In genomic region chr9:131105952-131106351, GRCh38 we compare ENCODE assay signal across 25 cellular contexts.
"Had no signal": no experiment of that assay in that cellular context is flagged by ENCODE, and none has a peak within 500 bp of the region (broad histone marks: within the 10 kb centered on the region; RNA-seq: fewer than 3 reads in every experiment).

No MANE protein-coding gene starts in this region.

- H3K27me3 ChIP-seq: body of pancreas, cardiac muscle cell, foreskin keratinocyte, sigmoid colon, vagina had no signal

- ATAC-seq: activated naive CD8-positive, alpha-beta T cell treated with anti-CD3 and anti-CD28 coated beads, Interleukin-2, amount 50 U/mL, for 24 hours; body of pancreas; foreskin keratinocyte; naive thymus-derived CD4-positive, alpha-beta T cell; stimulated activated naive B cell treated with anti-CD40 and anti-IgM and Interleukin-4, amounts not matched to agents 10 μg/mL and 1 μg/mL and 100 μg/mL, for 72 hours had no signal

- H3K36me3 ChIP-seq: cardiac muscle cell, sigmoid colon, thoracic aorta, vagina had no signal

- DNase-seq: activated CD4-positive, alpha-beta T cell treated with anti-CD3 and anti-CD28 coated beads for 4 hours; activated CD4-positive, alpha-beta T cell treated with anti-CD3 and anti-CD28 coated beads, Interleukin-2, amount 50 U/mL, for 48 hours; activated CD4-positive, CD25-positive, alpha-beta regulatory T cell; activated naive CD4-positive, alpha-beta T cell treated with Interleukin-2 at 50 U/mL for 16 hours; activated naive CD8-positive, alpha-beta T cell treated with anti-CD3 and anti-CD28 coated beads, Interleukin-2, amount 50 U/mL, for 24 hours; activated T-cell treated with anti-CD3 and anti-CD28 coated beads, Interleukin-2, amount 50 U/mL, for 48 hours; body of pancreas; effector CD8-positive, alpha-beta T cell; erythroblast; foreskin keratinocyte; naive thymus-derived CD4-positive, alpha-beta T cell; occipital lobe; sigmoid colon; stimulated activated CD4-positive, alpha-beta T cell treated with anti-CD3 and anti-CD28 coated beads, Interleukin-2, amount 100 ng/mL, for 48 hours; stimulated activated CD8-positive, alpha-beta memory T cell treated with anti-CD3 and anti-CD28 coated beads, Interleukin-4, amount 100 ng/mL, for 48 hours; stimulated activated naive B cell treated with anti-CD40 and anti-IgM and Interleukin-4, amounts not matched to agents 10 μg/mL and 1 μg/mL and 100 μg/mL, for 72 hours; T1000 had no signal

- H3K27ac ChIP-seq: body of pancreas, cardiac muscle cell, foreskin keratinocyte, sigmoid colon, thoracic aorta, vagina had no signal

- H3K4me3 ChIP-seq: body of pancreas, cardiac muscle cell, lung, sigmoid colon, smooth muscle cell, thoracic aorta, vagina had no signal

- H3K4me1 ChIP-seq: body of pancreas, foreskin keratinocyte, sigmoid colon, vagina had no signal

- H3K9me3 ChIP-seq: body of pancreas, sigmoid colon, thoracic aorta, vagina had no signal

- H3K27ac Mint-ChIP-seq: activated naive CD8-positive, alpha-beta T cell treated with anti-CD3 and anti-CD28 coated beads, Interleukin-2, amount 50 U/mL, for 24 hours; dendritic cell treated with granulocyte-macrophage colony-stimulating factor and Interleukin-4, amounts not matched to agents 40 ng/mL and 50 ng/mL, for 4 days; naive thymus-derived CD4-positive, alpha-beta T cell; stimulated activated naive B cell treated with anti-CD40 and anti-IgM and Interleukin-4, amounts not matched to agents 10 μg/mL and 1 μg/mL and 100 μg/mL, for 72 hours; T-helper 1 cell treated with Interleukin-12 subunit alpha and Interleukin-12 subunit beta and Interleukin-4 antibody, amounts not matched to agents 30 μg/mL and 1 μg/mL, for 36 hours; type B pancreatic cell had no signal

- H3K4me1 Mint-ChIP-seq: activated naive CD8-positive, alpha-beta T cell treated with anti-CD3 and anti-CD28 coated beads, Interleukin-2, amount 50 U/mL, for 24 hours; naive thymus-derived CD4-positive, alpha-beta T cell; stimulated activated naive B cell treated with anti-CD40 and anti-IgM and Interleukin-4, amounts not matched to agents 10 μg/mL and 1 μg/mL and 100 μg/mL, for 72 hours had no signal

- H3K36me3 Mint-ChIP-seq: naive thymus-derived CD4-positive, alpha-beta T cell; stimulated activated naive B cell treated with anti-CD40 and anti-IgM and Interleukin-4, amounts not matched to agents 10 μg/mL and 1 μg/mL and 100 μg/mL, for 72 hours; type B pancreatic cell had no signal

- H3K9me3 Mint-ChIP-seq: activated naive CD8-positive, alpha-beta T cell treated with anti-CD3 and anti-CD28 coated beads, Interleukin-2, amount 50 U/mL, for 24 hours; dendritic cell treated with granulocyte-macrophage colony-stimulating factor and Interleukin-4, amounts not matched to agents 40 ng/mL and 50 ng/mL, for 4 days; naive thymus-derived CD4-positive, alpha-beta T cell; stimulated activated naive B cell treated with anti-CD40 and anti-IgM and Interleukin-4, amounts not matched to agents 10 μg/mL and 1 μg/mL and 100 μg/mL, for 72 hours; T-helper 1 cell treated with Interleukin-12 subunit alpha and Interleukin-12 subunit beta and Interleukin-4 antibody, amounts not matched to agents 30 μg/mL and 1 μg/mL, for 36 hours; type B pancreatic cell had no signal

- H3K4me3 Mint-ChIP-seq: activated naive CD8-positive, alpha-beta T cell treated with anti-CD3 and anti-CD28 coated beads, Interleukin-2, amount 50 U/mL, for 24 hours; dendritic cell treated with granulocyte-macrophage colony-stimulating factor and Interleukin-4, amounts not matched to agents 40 ng/mL and 50 ng/mL, for 4 days; naive thymus-derived CD4-positive, alpha-beta T cell; stimulated activated naive B cell treated with anti-CD40 and anti-IgM and Interleukin-4, amounts not matched to agents 10 μg/mL and 1 μg/mL and 100 μg/mL, for 72 hours; T-helper 1 cell treated with Interleukin-12 subunit alpha and Interleukin-12 subunit beta and Interleukin-4 antibody, amounts not matched to agents 30 μg/mL and 1 μg/mL, for 36 hours; type B pancreatic cell had no signal

- H3K27me3 Mint-ChIP-seq: activated naive CD8-positive, alpha-beta T cell treated with anti-CD3 and anti-CD28 coated beads, Interleukin-2, amount 50 U/mL, for 24 hours; dendritic cell treated with granulocyte-macrophage colony-stimulating factor and Interleukin-4, amounts not matched to agents 40 ng/mL and 50 ng/mL, for 4 days; naive thymus-derived CD4-positive, alpha-beta T cell; type B pancreatic cell had no signal
